ENCODE assay signal across 20 cellular contexts in genomic region chr16:86503830-86504229, GRCh38. TPM values are rescaled to one million over a fixed set of nuclear protein-coding genes. Genes with fewer than 3 reads are reported as not detected.
"Had no signal": no experiment of that assay in that cellular context is flagged by ENCODE, and none has a peak within 500 bp of the region (broad histone marks: within the 10 kb centered on the region; RNA-seq: fewer than 3 reads in every experiment).

No MANE protein-coding gene starts in this region.

- H3K27ac Mint-ChIP-seq: activated T-helper 1 cell treated with anti-CD3 and anti-CD28 coated beads, Interleukin-12 subunit alpha, Interleukin-12 subunit beta, Interleukin-2, Interleukin-4 antibody, amounts not matched to agents 30 ng/mL and 10 ng/mL and 1 ng/mL, durations not matched to agents 14 hours and 24 hours and 36 hours; nephron; T-cell had no signal

- DNase-seq: activated CD4-positive, alpha-beta T cell treated with anti-CD3 and anti-CD28 coated beads for 48 hours; activated naive CD4-positive, alpha-beta T cell; aorta; foreskin melanocyte; occipital lobe; psoas muscle; stimulated activated CD4-positive, alpha-beta T cell treated with anti-CD3 and anti-CD28 coated beads, Interleukin-4, amount 100 ng/mL, for 1 hour; stimulated activated CD8-positive, alpha-beta memory T cell treated with anti-CD3 and anti-CD28 coated beads, Interleukin-4, amount 100 ng/mL, for 48 hours; stimulated activated naive CD8-positive, alpha-beta T cell treated with anti-CD3 and anti-CD28 coated beads, Interleukin-15, Interleukin-2, amounts not matched to agents 100 U/mL and 50 U/mL, for 24 hours; T-cell; T1000; thyroid gland; WERI-Rb-1 had no signal

- H3K4me3 Mint-ChIP-seq: activated T-helper 1 cell treated with anti-CD3 and anti-CD28 coated beads, Interleukin-12 subunit alpha, Interleukin-12 subunit beta, Interleukin-2, Interleukin-4 antibody, amounts not matched to agents 30 ng/mL and 10 ng/mL and 1 ng/mL, durations not matched to agents 14 hours and 24 hours and 36 hours; nephron; T-cell had no signal

- H3K9me3 ChIP-seq: breast epithelium, heart left ventricle, psoas muscle, thyroid gland had no signal

- H3K27ac ChIP-seq: breast epithelium, psoas muscle, SK-N-MC, thyroid gland, WERI-Rb-1 had no signal

- H3K4me3 ChIP-seq: breast epithelium, heart left ventricle, psoas muscle, SK-N-MC, thyroid gland had no signal

- ATAC-seq: esophagus mucosa; heart left ventricle; psoas muscle; stimulated activated naive CD8-positive, alpha-beta T cell treated with anti-CD3 and anti-CD28 coated beads, Interleukin-15, Interleukin-2, amounts not matched to agents 100 U/mL and 50 U/mL, for 24 hours; T-cell had no signal

- H3K36me3 Mint-ChIP-seq: T-cell had no signal

- H3K36me3 ChIP-seq: breast epithelium, heart left ventricle, thyroid gland, WERI-Rb-1 had no signal

- H3K9me3 Mint-ChIP-seq: activated T-helper 1 cell treated with anti-CD3 and anti-CD28 coated beads, Interleukin-12 subunit alpha, Interleukin-12 subunit beta, Interleukin-2, Interleukin-4 antibody, amounts not matched to agents 30 ng/mL and 10 ng/mL and 1 ng/mL, durations not matched to agents 14 hours and 24 hours and 36 hours; T-cell had no signal

RNA-seq across cellular contexts. Expression of gene FOXF1, which starts 6.5 kb away (rescaled TPM):
- total RNA-seq: activated T-helper 1 cell treated with anti-CD3 and anti-CD28 coated beads, Interleukin-12 subunit alpha, Interleukin-12 subunit beta, Interleukin-2, Interleukin-4 antibody, amounts not matched to agents 30 ng/mL and 10 ng/mL and 1 ng/mL, durations not matched to agents 14 hours and 24 hours and 36 hours had no signal
- polyA plus RNA-seq: keratinocyte had no signal
